11 cellular contexts compared by ENCODE assay signal in the genomic region with DNA sequence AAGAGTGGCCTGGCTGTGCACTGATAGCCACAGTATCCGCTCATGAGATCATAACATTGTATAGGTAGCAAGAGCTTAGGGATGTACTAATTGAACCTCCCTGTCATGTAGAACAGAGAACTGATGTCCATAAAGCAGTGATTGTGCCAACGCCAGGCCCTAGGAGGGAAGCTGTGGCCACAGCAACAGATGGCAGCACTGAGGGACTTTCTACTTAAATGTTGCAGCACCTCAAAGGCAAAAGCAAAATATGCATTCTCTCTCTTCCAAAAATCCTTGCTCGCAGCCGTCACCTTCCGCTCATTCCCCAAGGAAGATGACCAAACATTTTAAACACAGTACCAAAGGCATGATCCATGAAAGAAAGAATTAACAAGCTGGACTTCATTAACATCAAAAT. TPM values are rescaled to one million over a fixed set of nuclear protein-coding genes. Genes with fewer than 3 reads are reported as not detected.
A peak's percentile ranks its signal among the peaks of the same experiment; 100 is the strongest.
DNase-seq lines count a peak whose midpoint lies in the region; ATAC-seq, FAIRE-seq and TF ChIP-seq lines count a peak whose summit lies in the region.
"Had no signal": no experiment of that assay in that cellular context is flagged by ENCODE, and none has a peak within 500 bp of the region (broad histone marks: within the 10 kb centered on the region; RNA-seq: fewer than 3 reads in every experiment).

No MANE protein-coding gene starts in this region.

- intact Hi-C loops in Right ventricle myocardium inferior (cut with DNase I), result no loop called here

- DNase-seq in H54 (ENCODE audit: insufficient read length, low spot score) (no peak), Right ventricle myocardium inferior (ENCODE audit: missing footprints) (no peak), stromal cell of bone marrow (ENCODE audit: low read depth) (peak; percentile 6), SKM-1 (lab: John Stamatoyannopoulos, UW; ENCODE audit: unreplicated experiment) (no peak), HUDEP-2 (lab: John Stamatoyannopoulos, UW; ENCODE audit: unreplicated experiment in 76 of 76) (no peak), NCI-H446 treated with DMSO at 0.1 percent for 48 hours (lab: John Stamatoyannopoulos, UW) (no peak)
- DNase-seq: activated B cell treated with CpG ODN at 0.5 μM for 24 hours, NCI-H2171 treated with DMSO at 0.1 percent for 48 hours had no signal

- peak; percentile 80 for TF ChIP-seq CTCF in VCaP (conservative IDR thresholded peaks at IDR 0.05)

- no peak overlapping the region for H3K27ac ChIP-seq in VCaP

- ATAC-seq in Right ventricle myocardium inferior, result peak; percentile 32
- no peak for ATAC-seq in GM21737 (IDR thresholded peaks at IDR 0.05; ENCODE audit: unreplicated experiment)
- ATAC-seq: HepG2 had no signal

- FAIRE-seq in H54 (lab: Jason Lieb, UNC), result peak; percentile 93
- FAIRE-seq: HepG2 had no signal

- TF ChIP-seq POLR2A in H54 (IDR thresholded peaks at IDR 0.05; ENCODE audit: low read depth, low read length), result no peak

RNA-seq across cellular contexts. Expression of gene COL4A1, which starts 32.3 kb away (rescaled TPM):
- 128 TPM for total RNA-seq in Right ventricle myocardium inferior
- total RNA-seq: activated B cell treated with CpG ODN at 0.5 μM for 24 hours, HepG2 had no signal

RNA-seq across cellular contexts. Expression of gene COL4A2, which starts 32.4 kb away (rescaled TPM):
- total RNA-seq in Right ventricle myocardium inferior, result 126 TPM
- total RNA-seq: activated B cell treated with CpG ODN at 0.5 μM for 24 hours had no signal
